Comparison of ENCODE assay signal across 12 cellular contexts in genomic region chr11:134357545-134357839, GRCh38. TPM values are rescaled to one million over a fixed set of nuclear protein-coding genes. Genes with fewer than 3 reads are reported as not detected.
DNase-seq lines count a peak whose midpoint lies in the region; ATAC-seq and TF ChIP-seq lines count a peak whose summit lies in the region.
"Had no signal": no experiment of that assay in that cellular context is flagged by ENCODE, and none has a peak within 500 bp of the region (broad histone marks: within the 10 kb centered on the region; RNA-seq: fewer than 3 reads in every experiment).

No MANE protein-coding gene starts in this region.

- H3K9me3 ChIP-seq in BE2C (no peaks in the 10 kb centered on the region), endodermal cell (ENCODE audit: control insufficient read depth, low read length) (no peaks in the 10 kb centered on the region)

- intact Hi-C loops in posterior vena cava (cut with DNase I), result no loop called here

- no peak overlapping the region for H3K27ac Mint-ChIP-seq in endodermal cell
- no peak overlapping the region for H3K27ac Mint-ChIP-seq in activated CD8-positive, alpha-beta T cell treated with anti-CD3 and anti-CD28 coated beads, Interleukin-2, amount 10 ng/mL, durations not matched to agents 7 days and 5 days

- H3K27ac ChIP-seq in endodermal cell (ENCODE audit: low read depth, low read length), result no peak overlapping the region
- H3K27ac ChIP-seq: 22Rv1, BLaER1, GM23248 had no signal

- H3K9me3 Mint-ChIP-seq in endodermal cell, result peaks cover 2% of the 10 kb centered on the region
- no peaks in the 10 kb centered on the region for H3K9me3 Mint-ChIP-seq in activated CD8-positive, alpha-beta T cell treated with anti-CD3 and anti-CD28 coated beads, Interleukin-2, amount 10 ng/mL, durations not matched to agents 7 days and 5 days (ENCODE audit: insufficient read depth)

- TF ChIP-seq CTCF in BE2C (IDR thresholded peaks at IDR 0.05; ENCODE audit: low read depth, low read length) (no peak), endodermal cell (conservative IDR thresholded peaks at IDR 0.05) (no peak)

- H3K27me3 Mint-ChIP-seq in endodermal cell (ENCODE audit: insufficient read depth), result peaks cover 6% of the 10 kb centered on the region
- H3K27me3 Mint-ChIP-seq in activated CD8-positive, alpha-beta T cell treated with anti-CD3 and anti-CD28 coated beads, Interleukin-2, amount 10 ng/mL, durations not matched to agents 7 days and 5 days (ENCODE audit: low read depth), result peaks cover 13% of the 10 kb centered on the region
- H3K27me3 Mint-ChIP-seq: CD4-positive, CD25-positive, alpha-beta regulatory T cell had no signal

- H3K4me3 Mint-ChIP-seq in endodermal cell, result no peak overlapping the region
- no peak overlapping the region for H3K4me3 Mint-ChIP-seq in activated CD8-positive, alpha-beta T cell treated with anti-CD3 and anti-CD28 coated beads, Interleukin-2, amount 10 ng/mL, durations not matched to agents 7 days and 5 days
- H3K4me3 Mint-ChIP-seq: CD4-positive, CD25-positive, alpha-beta regulatory T cell had no signal

- ATAC-seq in activated CD8-positive, alpha-beta T cell treated with anti-CD3 and anti-CD28 coated beads, Interleukin-2, amount 10 ng/mL, durations not matched to agents 7 days and 5 days, result no peak
- ATAC-seq in GM18868 (IDR thresholded peaks at IDR 0.05; ENCODE audit: unreplicated experiment), result no peak

- H3K36me3 Mint-ChIP-seq in endodermal cell (ENCODE audit: low read depth), result peaks cover 2% of the 10 kb centered on the region
- H3K36me3 Mint-ChIP-seq in activated CD8-positive, alpha-beta T cell treated with anti-CD3 and anti-CD28 coated beads, Interleukin-2, amount 10 ng/mL, durations not matched to agents 7 days and 5 days (ENCODE audit: low read depth), result no peaks in the 10 kb centered on the region
- H3K36me3 Mint-ChIP-seq: CD4-positive, CD25-positive, alpha-beta regulatory T cell had no signal

- H3K36me3 ChIP-seq in BE2C, result no peaks in the 10 kb centered on the region
- no peaks in the 10 kb centered on the region for H3K36me3 ChIP-seq in endodermal cell (ENCODE audit: control insufficient read depth, insufficient read depth, low read length)
- H3K36me3 ChIP-seq: BLaER1 had no signal

- no peak overlapping the region for H3K4me3 ChIP-seq in BE2C (ENCODE audit: low read depth, low read length)
- H3K4me3 ChIP-seq in endodermal cell (ENCODE audit: low read length), result no peak overlapping the region
- H3K4me3 ChIP-seq: BLaER1, GM23248 had no signal

- POLR2A ChIA-PET in activated CD8-positive, alpha-beta T cell treated with anti-CD3 and anti-CD28 coated beads, Interleukin-2, amount 10 ng/mL, durations not matched to agents 7 days and 5 days (lab: Charles Lee), result no interaction called here

- CTCF ChIA-PET in activated CD8-positive, alpha-beta T cell treated with anti-CD3 and anti-CD28 coated beads, Interleukin-2, amount 10 ng/mL, durations not matched to agents 7 days and 5 days (lab: Charles Lee), result no interaction called here

- H3K4me1 ChIP-seq in BE2C (peaks cover 3% of the 10 kb centered on the region; the same call in 1 of the 2 replicates), endodermal cell (ENCODE audit: control insufficient read depth, insufficient read depth, low read length) (no peaks in the 10 kb centered on the region)

- 80 to 87% methylated on average over 2 to 8 of the region's 8 CpGs for WGBS in endodermal cell (ENCODE audit: insufficient coverage in 1 of 2, insufficient read length in 1 of 2), 2 experiments

- H3K27me3 ChIP-seq in BE2C, result no peaks in the 10 kb centered on the region
- H3K27me3 ChIP-seq in endodermal cell (ENCODE audit: control insufficient read depth, insufficient read depth, low read length, poor library complexity, severe bottlenecking), result no peaks in the 10 kb centered on the region
- H3K27me3 ChIP-seq: BLaER1 had no signal

- H3K4me1 Mint-ChIP-seq in endodermal cell, result peaks cover 1% of the 10 kb centered on the region
- H3K4me1 Mint-ChIP-seq in activated CD8-positive, alpha-beta T cell treated with anti-CD3 and anti-CD28 coated beads, Interleukin-2, amount 10 ng/mL, durations not matched to agents 7 days and 5 days (ENCODE audit: low read depth), result peaks cover 14% of the 10 kb centered on the region

- H3K9ac ChIP-seq in endodermal cell (ENCODE audit: extremely low read depth, low read length, poor library complexity, severe bottlenecking), result no peak overlapping the region
- H3K9ac ChIP-seq: BLaER1, GM23248 had no signal

- DNase-seq in NCI-H1436 (lab: John Stamatoyannopoulos, UW), result peak; percentile 55
- DNase-seq in NCI-H1436 treated with DMSO at 0.1 percent for 48 hours (lab: John Stamatoyannopoulos, UW), result no peak
- peak; percentile 2 for DNase-seq in BE2C
- DNase-seq in endodermal cell, result peak; percentile 31
- DNase-seq in posterior vena cava (ENCODE audit: low spot score), result peak; percentile 29
- no peak for DNase-seq in NCI-H510A treated with DMSO at 0.1 percent for 48 hours (lab: John Stamatoyannopoulos, UW)
- no peak for DNase-seq in activated CD8-positive, alpha-beta T cell treated with anti-CD3 and anti-CD28 coated beads, Interleukin-2, amount 10 ng/mL, durations not matched to agents 7 days and 5 days
- DNase-seq: CD4-positive, CD25-positive, alpha-beta regulatory T cell; GM23248 had no signal

RNA-seq across cellular contexts. Expression of gene GLB1L2, which starts 25.7 kb away (rescaled TPM):
- 5.7 TPM for polyA plus RNA-seq in BE2C (2012; ENCODE audit: insufficient read depth, insufficient read length, low read depth)
- 10 to 100 TPM in 1 of 2 donors, 1 to 10 TPM in 1; 9.9 to 12.5 TPM for total RNA-seq in endodermal cell
- 9.2 TPM for polyA plus RNA-seq in endodermal cell (2013, experiment 1 of 2)
- 7.7 TPM for polyA plus RNA-seq in endodermal cell (2013, experiment 2 of 2)
- total RNA-seq in posterior vena cava, result 1 to 10 TPM; 2.8 to 4.0 TPM
- total RNA-seq in activated CD8-positive, alpha-beta T cell treated with anti-CD3 and anti-CD28 coated beads, Interleukin-2, amount 10 ng/mL, durations not matched to agents 7 days and 5 days, result 1 to 10 TPM; 1.2 to 1.9 TPM
- total RNA-seq: GM23248 had no signal

RNA-seq across cellular contexts. Expression of gene B3GAT1, which starts 54.5 kb away (rescaled TPM):
- 150 TPM for polyA plus RNA-seq in BE2C (2012; ENCODE audit: insufficient read depth, insufficient read length, low read depth)
- 10 to 100 TPM; 20.6 to 29.5 TPM for total RNA-seq in endodermal cell
- polyA plus RNA-seq in endodermal cell (2013, experiment 1 of 2), result 28.8 TPM
- 26.2 TPM for polyA plus RNA-seq in endodermal cell (2013, experiment 2 of 2)
- under 1 TPM in 1 of 2 donors, not detected in 1; 0.28 TPM for total RNA-seq in posterior vena cava
- total RNA-seq in activated CD8-positive, alpha-beta T cell treated with anti-CD3 and anti-CD28 coated beads, Interleukin-2, amount 10 ng/mL, durations not matched to agents 7 days and 5 days, result under 1 TPM; 0.13 to 0.31 TPM
- total RNA-seq: GM23248 had no signal
- polyA plus RNA-seq: CD4-positive, CD25-positive, alpha-beta regulatory T cell; GM23248 had no signal

Comparison
In these comparisons a context has a peak if more than half of its experiments do, and no peak if none do; other contexts are left out.
1. DNase-seq: peak in NCI-H1436 (single experiment), BE2C (single experiment), endodermal cell (single experiment) and posterior vena cava (single experiment); none in NCI-H1436 treated with DMSO at 0.1 percent for 48 hours (single experiment), NCI-H510A treated with DMSO at 0.1 percent for 48 hours (single experiment) and activated CD8-positive, alpha-beta T cell treated with anti-CD3 and anti-CD28 coated beads, Interleukin-2, amount 10 ng/mL, durations not matched to agents 7 days and 5 days (single experiment).
2. RNA of gene B3GAT1, which starts 54.5 kb away (total RNA-seq): 20.6 to 29.5 TPM in endodermal cell; 0.13 to 0.31 TPM in activated CD8-positive, alpha-beta T cell treated with anti-CD3 and anti-CD28 coated beads, Interleukin-2, amount 10 ng/mL, durations not matched to agents 7 days and 5 days and 0.28 TPM in posterior vena cava; every median in the first group is over 10 times any median in the second.